ENCODE assay signal across 11 cellular contexts in the genomic region with DNA sequence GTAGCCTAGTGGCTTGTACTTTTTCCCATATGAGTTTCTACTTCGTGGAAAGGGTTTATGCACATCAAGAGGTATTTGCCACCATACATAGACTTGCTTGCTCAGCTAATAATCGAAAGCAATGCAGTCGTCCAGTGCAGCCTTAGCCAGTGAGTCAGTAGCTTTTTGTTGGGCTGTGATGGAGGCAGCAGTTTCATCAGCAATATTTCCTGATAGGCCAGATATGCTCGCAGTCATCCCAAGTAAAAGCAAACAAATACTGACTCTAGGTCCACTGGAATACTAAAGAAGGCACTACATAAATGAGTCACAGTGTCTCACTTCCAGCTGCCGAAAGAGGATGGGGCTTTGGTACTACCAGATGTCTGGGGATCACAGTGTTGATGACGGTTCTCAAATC. TPM values are rescaled to one million over a fixed set of nuclear protein-coding genes. Genes with fewer than 3 reads are reported as not detected.
A peak's percentile ranks its signal among the peaks of the same experiment; 100 is the strongest.
DNase-seq lines count a peak whose midpoint lies in the region; ATAC-seq and TF ChIP-seq lines count a peak whose summit lies in the region.
"Had no signal": no experiment of that assay in that cellular context is flagged by ENCODE, and none has a peak within 500 bp of the region (broad histone marks: within the 10 kb centered on the region; RNA-seq: fewer than 3 reads in every experiment).

No MANE protein-coding gene starts in this region.

- DNase-seq in AG04449 (ENCODE audit: low read depth, low spot score) = peak; percentile 84
- peak; percentile 60 for DNase-seq in H4 (ENCODE audit: low spot score)
- DNase-seq in astrocyte of the cerebellum (ENCODE audit: low read depth) = peak; percentile 19
- peak; percentile 44 for DNase-seq in kidney epithelial cell (ENCODE audit: low read depth)
- no peak for DNase-seq in NCI-H128 (lab: John Stamatoyannopoulos, UW; ENCODE audit: unreplicated experiment)
- no peak for DNase-seq in iPS-NIHi11 (ENCODE audit: low spot score)
- DNase-seq in right cardiac atrium = no peak
- DNase-seq: DMS153, KG1, occipital lobe had no signal

- TF ChIP-seq CTCF in AG04449 (IDR thresholded peaks at IDR 0.05; ENCODE audit: insufficient read depth, low read length, missing control alignments) = no peak
- TF ChIP-seq CTCF in astrocyte of the cerebellum (IDR thresholded peaks at IDR 0.05; ENCODE audit: low read depth, low read length, missing control alignments) = no peak
- no peak for TF ChIP-seq CTCF in kidney epithelial cell (IDR thresholded peaks at IDR 0.05; ENCODE audit: insufficient read depth, low read length, poor library complexity, severe bottlenecking)

- no peak overlapping the region for H3K4me3 ChIP-seq in AG04449 (ENCODE audit: low read depth, low read length)
- H3K4me3 ChIP-seq in astrocyte of the cerebellum (ENCODE audit: low read depth, low read length) = no peak overlapping the region
- H3K4me3 ChIP-seq in kidney epithelial cell (ENCODE audit: low read depth, low read length) = no peak overlapping the region
- no peak overlapping the region for H3K4me3 ChIP-seq in right cardiac atrium (ENCODE audit: low read length)

- CTCF ChIA-PET in AG04449 (lab: Yijun Ruan, JAX) = interaction anchor here (3.2 kb wide), 1 partner anchor 39 kb away, joined by 12 read pairs; no protein-coding TSS in a partner anchor

- H3K9me3 ChIP-seq in right cardiac atrium (ENCODE audit: control insufficient read depth, low read length) = no peaks in the 10 kb centered on the region

- no peaks in the 10 kb centered on the region for H3K36me3 ChIP-seq in kidney epithelial cell (ENCODE audit: control insufficient read depth, insufficient read depth, low read length)

- no peak overlapping the region for H3K27ac ChIP-seq in right cardiac atrium (ENCODE audit: low read length)

- POLR2A ChIA-PET in AG04449 (lab: Yijun Ruan, JAX) = no interaction called here

- ATAC-seq in right cardiac atrium (no peak), GM21737 (IDR thresholded peaks at IDR 0.05; ENCODE audit: unreplicated experiment) (no peak)

- intact Hi-C loops in right cardiac atrium (cut with DNase I) = no loop called here

- H3K4me1 ChIP-seq in right cardiac atrium (ENCODE audit: control insufficient read depth, insufficient read depth, low read length) = peaks cover 2% of the 10 kb centered on the region

- no peaks in the 10 kb centered on the region for H3K27me3 ChIP-seq in kidney epithelial cell (ENCODE audit: control insufficient read depth, insufficient read depth, low read length)
- no peaks in the 10 kb centered on the region for H3K27me3 ChIP-seq in right cardiac atrium (ENCODE audit: control insufficient read depth, insufficient read depth)

- 72% methylated on average over 6 of the region's 6 CpGs for WGBS in right cardiac atrium

- in situ Hi-C loops in astrocyte of the cerebellum (cut with HindIII; ENCODE audit: low sequenced_read_pairs) = loop anchor here (5.0 kb wide), 1 partner anchor 86 kb away; no protein-coding TSS in a partner anchor

RNA-seq across cellular contexts. Expression of gene BNIP3, which starts 2.1 kb away (rescaled TPM):
- total RNA-seq in H4 (2014; rRNA removed; shearing (Covaris generic)) = 192 and 240 TPM in 2 replicates
- 57.3 and 70.7 TPM in 2 replicates for total RNA-seq in kidney epithelial cell
- 100 to 1,000 TPM in 1 of 4 donors, 10 to 100 TPM in 3; 73.2 to 114 (median 92.2) TPM for total RNA-seq in right cardiac atrium
- 64.8 TPM for polyA plus RNA-seq in right cardiac atrium

Comparison
In these comparisons a context has a peak if more than half of its experiments do, and no peak if none do; other contexts are left out.
1. DNase-seq: peak in AG04449 (single experiment), H4 (single experiment), astrocyte of the cerebellum (single experiment) and kidney epithelial cell (single experiment); none in NCI-H128 (single experiment), iPS-NIHi11 (single experiment) and right cardiac atrium (0 of 3).